ENCODE assay signal across 26 cellular contexts in the genomic region with DNA sequence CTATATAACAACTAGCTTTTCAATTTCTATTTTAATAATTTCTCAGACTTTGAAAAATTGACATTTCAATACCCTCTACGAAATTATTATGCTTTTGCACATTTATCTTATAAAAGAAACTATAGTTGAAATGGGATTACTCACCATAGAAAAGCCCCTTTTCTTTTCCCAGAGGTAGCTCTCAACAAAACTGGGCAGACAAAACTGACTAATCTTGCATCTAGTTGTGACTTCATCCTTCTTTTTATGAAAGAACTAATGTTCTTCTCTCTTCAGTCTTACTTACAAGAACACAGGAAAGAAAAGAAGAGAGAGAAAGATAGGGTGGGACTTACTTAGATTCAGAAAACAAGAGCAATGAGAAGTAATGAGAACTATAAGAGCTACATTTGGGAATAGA.
DNase-seq lines count a peak whose midpoint lies in the region; ATAC-seq and TF ChIP-seq lines count a peak whose summit lies in the region.
"Had no signal": no experiment of that assay in that cellular context is flagged by ENCODE, and none has a peak within 500 bp of the region (broad histone marks: within the 10 kb centered on the region; RNA-seq: fewer than 3 reads in every experiment).

No MANE protein-coding gene starts in this region.

- TF ChIP-seq CTCF in brain (conservative IDR thresholded peaks at IDR 0.05): no peak

- no peaks in the 10 kb centered on the region for H3K27me3 Mint-ChIP-seq in T-helper 1 cell treated with Interleukin-12 subunit alpha and Interleukin-12 subunit beta and Interleukin-4 antibody, amounts not matched to agents 30 μg/mL and 1 μg/mL, for 36 hours (ENCODE audit: low read depth)
- no peaks in the 10 kb centered on the region for H3K27me3 Mint-ChIP-seq in stimulated activated naive CD8-positive, alpha-beta T cell treated with anti-CD3 and anti-CD28 coated beads, Interleukin-15, Interleukin-2, amounts not matched to agents 100 ng/mL and 50 ng/mL, for 24 hours
- H3K27me3 Mint-ChIP-seq in brain: no peaks in the 10 kb centered on the region
- no peaks in the 10 kb centered on the region for H3K27me3 Mint-ChIP-seq in stimulated activated naive CD8-positive, alpha-beta T cell treated with anti-CD3 and anti-CD28 coated beads, Interleukin-15, amount 100 ng/mL, for 72 hours
- H3K27me3 Mint-ChIP-seq: activated CD4-positive, alpha-beta T cell treated with anti-CD3 and anti-CD28 coated beads, Interleukin-2, amount 10 ng/mL, durations not matched to agents 7 days and 5 days; dendritic cell treated with granulocyte-macrophage colony-stimulating factor and Interleukin-4, amounts not matched to agents 40 ng/mL and 50 ng/mL, for 4 days had no signal

- no peak overlapping the region for H3K4me3 Mint-ChIP-seq in T-helper 1 cell treated with Interleukin-12 subunit alpha and Interleukin-12 subunit beta and Interleukin-4 antibody, amounts not matched to agents 30 μg/mL and 1 μg/mL, for 36 hours
- no peak overlapping the region for H3K4me3 Mint-ChIP-seq in stimulated activated naive CD8-positive, alpha-beta T cell treated with anti-CD3 and anti-CD28 coated beads, Interleukin-15, Interleukin-2, amounts not matched to agents 100 ng/mL and 50 ng/mL, for 24 hours
- H3K4me3 Mint-ChIP-seq in brain: no peak overlapping the region
- H3K4me3 Mint-ChIP-seq in stimulated activated naive CD8-positive, alpha-beta T cell treated with anti-CD3 and anti-CD28 coated beads, Interleukin-15, amount 100 ng/mL, for 72 hours: peak overlapping the region in 1 of 2 donors; percentile 1
- H3K4me3 Mint-ChIP-seq: activated CD4-positive, alpha-beta T cell treated with anti-CD3 and anti-CD28 coated beads, Interleukin-2, amount 10 ng/mL, durations not matched to agents 7 days and 5 days; dendritic cell treated with granulocyte-macrophage colony-stimulating factor and Interleukin-4, amounts not matched to agents 40 ng/mL and 50 ng/mL, for 4 days; GM23338; nephron had no signal

- H3K36me3 Mint-ChIP-seq in T-helper 1 cell treated with Interleukin-12 subunit alpha and Interleukin-12 subunit beta and Interleukin-4 antibody, amounts not matched to agents 30 μg/mL and 1 μg/mL, for 36 hours (ENCODE audit: low read depth): peaks cover 57% of the 10 kb centered on the region
- H3K36me3 Mint-ChIP-seq in stimulated activated naive CD8-positive, alpha-beta T cell treated with anti-CD3 and anti-CD28 coated beads, Interleukin-15, Interleukin-2, amounts not matched to agents 100 ng/mL and 50 ng/mL, for 24 hours (ENCODE audit: low read depth): peaks cover 89% of the 10 kb centered on the region
- H3K36me3 Mint-ChIP-seq in brain: peaks cover 75% of the 10 kb centered on the region

- no peaks in the 10 kb centered on the region for H3K9me3 Mint-ChIP-seq in T-helper 1 cell treated with Interleukin-12 subunit alpha and Interleukin-12 subunit beta and Interleukin-4 antibody, amounts not matched to agents 30 μg/mL and 1 μg/mL, for 36 hours
- no peaks in the 10 kb centered on the region for H3K9me3 Mint-ChIP-seq in stimulated activated naive CD8-positive, alpha-beta T cell treated with anti-CD3 and anti-CD28 coated beads, Interleukin-15, Interleukin-2, amounts not matched to agents 100 ng/mL and 50 ng/mL, for 24 hours
- no peaks in the 10 kb centered on the region for H3K9me3 Mint-ChIP-seq in brain
- no peaks in the 10 kb centered on the region for H3K9me3 Mint-ChIP-seq in stimulated activated naive CD8-positive, alpha-beta T cell treated with anti-CD3 and anti-CD28 coated beads, Interleukin-15, amount 100 ng/mL, for 72 hours
- H3K9me3 Mint-ChIP-seq: activated CD4-positive, alpha-beta T cell treated with anti-CD3 and anti-CD28 coated beads, Interleukin-2, amount 10 ng/mL, durations not matched to agents 7 days and 5 days; dendritic cell treated with granulocyte-macrophage colony-stimulating factor and Interleukin-4, amounts not matched to agents 40 ng/mL and 50 ng/mL, for 4 days; GM23338; nephron had no signal

- no peak for DNase-seq in T-helper 1 cell
- no peak for DNase-seq in stimulated activated naive CD8-positive, alpha-beta T cell treated with anti-CD3 and anti-CD28 coated beads, Interleukin-15, Interleukin-2, amounts not matched to agents 100 U/mL and 50 U/mL, for 24 hours
- DNase-seq in stimulated activated naive CD8-positive, alpha-beta T cell treated with anti-CD3 and anti-CD28 coated beads, Interleukin-15, amount 100 ng/mL, for 72 hours: no peak
- no peak for DNase-seq in NCI-H187 treated with DMSO at 0.1 percent for 48 hours (lab: John Stamatoyannopoulos, UW)
- DNase-seq: 8988T; activated CD4-positive, alpha-beta T cell treated with anti-CD3 and anti-CD28 coated beads, Interleukin-2, amount 10 ng/mL, durations not matched to agents 7 days and 5 days; COR-L47; DMS79 treated with DMSO at 0.1 percent for 48 hours; head of caudate nucleus; NCI-H1048; NCI-H187; NCI-H82; OCI-M1; pancreas; right lobe of liver; stimulated activated CD4-positive, alpha-beta T cell treated with anti-CD3 and anti-CD28 coated beads, Interleukin-15, amount 100 ng/mL, for 24 hours; upper lobe of right lung had no signal

- peak overlapping the region; percentile 12 for H3K27ac Mint-ChIP-seq in T-helper 1 cell treated with Interleukin-12 subunit alpha and Interleukin-12 subunit beta and Interleukin-4 antibody, amounts not matched to agents 30 μg/mL and 1 μg/mL, for 36 hours
- H3K27ac Mint-ChIP-seq in stimulated activated naive CD8-positive, alpha-beta T cell treated with anti-CD3 and anti-CD28 coated beads, Interleukin-15, Interleukin-2, amounts not matched to agents 100 ng/mL and 50 ng/mL, for 24 hours: peak overlapping the region; percentile 41
- peak overlapping the region in 3 of 5 experiments; percentile 10 to 68 (median 15) for H3K27ac Mint-ChIP-seq in brain
- H3K27ac Mint-ChIP-seq in stimulated activated naive CD8-positive, alpha-beta T cell treated with anti-CD3 and anti-CD28 coated beads, Interleukin-15, amount 100 ng/mL, for 72 hours: peak overlapping the region; percentile 59 to 62
- H3K27ac Mint-ChIP-seq: activated CD4-positive, alpha-beta T cell treated with anti-CD3 and anti-CD28 coated beads, Interleukin-2, amount 10 ng/mL, durations not matched to agents 7 days and 5 days; dendritic cell treated with granulocyte-macrophage colony-stimulating factor and Interleukin-4, amounts not matched to agents 40 ng/mL and 50 ng/mL, for 4 days; nephron had no signal

- no peak for ATAC-seq in stimulated activated naive CD8-positive, alpha-beta T cell treated with anti-CD3 and anti-CD28 coated beads, Interleukin-15, Interleukin-2, amounts not matched to agents 100 U/mL and 50 U/mL, for 24 hours
- ATAC-seq in stimulated activated naive CD8-positive, alpha-beta T cell treated with anti-CD3 and anti-CD28 coated beads, Interleukin-15, amount 100 ng/mL, for 72 hours: peak; percentile 64
- ATAC-seq in HG03469 (IDR thresholded peaks at IDR 0.05; ENCODE audit: unreplicated experiment): no peak
- ATAC-seq: GM23338, left lobe of liver, pancreas, right lobe of liver, Right ventricle myocardium inferior, upper lobe of right lung had no signal

- H3K4me1 Mint-ChIP-seq in T-helper 1 cell treated with Interleukin-12 subunit alpha and Interleukin-12 subunit beta and Interleukin-4 antibody, amounts not matched to agents 30 μg/mL and 1 μg/mL, for 36 hours (ENCODE audit: low read depth): peaks cover 16% of the 10 kb centered on the region
- peaks cover 11% of the 10 kb centered on the region for H3K4me1 Mint-ChIP-seq in stimulated activated naive CD8-positive, alpha-beta T cell treated with anti-CD3 and anti-CD28 coated beads, Interleukin-15, Interleukin-2, amounts not matched to agents 100 ng/mL and 50 ng/mL, for 24 hours (ENCODE audit: low read depth)
- H3K4me1 Mint-ChIP-seq in brain: peaks cover 17% of the 10 kb centered on the region
- H3K4me1 Mint-ChIP-seq in stimulated activated naive CD8-positive, alpha-beta T cell treated with anti-CD3 and anti-CD28 coated beads, Interleukin-15, amount 100 ng/mL, for 72 hours: peaks cover 24% of the 10 kb centered on the region
- H3K4me1 Mint-ChIP-seq: GM23338, nephron had no signal
